In the genomic region with DNA sequence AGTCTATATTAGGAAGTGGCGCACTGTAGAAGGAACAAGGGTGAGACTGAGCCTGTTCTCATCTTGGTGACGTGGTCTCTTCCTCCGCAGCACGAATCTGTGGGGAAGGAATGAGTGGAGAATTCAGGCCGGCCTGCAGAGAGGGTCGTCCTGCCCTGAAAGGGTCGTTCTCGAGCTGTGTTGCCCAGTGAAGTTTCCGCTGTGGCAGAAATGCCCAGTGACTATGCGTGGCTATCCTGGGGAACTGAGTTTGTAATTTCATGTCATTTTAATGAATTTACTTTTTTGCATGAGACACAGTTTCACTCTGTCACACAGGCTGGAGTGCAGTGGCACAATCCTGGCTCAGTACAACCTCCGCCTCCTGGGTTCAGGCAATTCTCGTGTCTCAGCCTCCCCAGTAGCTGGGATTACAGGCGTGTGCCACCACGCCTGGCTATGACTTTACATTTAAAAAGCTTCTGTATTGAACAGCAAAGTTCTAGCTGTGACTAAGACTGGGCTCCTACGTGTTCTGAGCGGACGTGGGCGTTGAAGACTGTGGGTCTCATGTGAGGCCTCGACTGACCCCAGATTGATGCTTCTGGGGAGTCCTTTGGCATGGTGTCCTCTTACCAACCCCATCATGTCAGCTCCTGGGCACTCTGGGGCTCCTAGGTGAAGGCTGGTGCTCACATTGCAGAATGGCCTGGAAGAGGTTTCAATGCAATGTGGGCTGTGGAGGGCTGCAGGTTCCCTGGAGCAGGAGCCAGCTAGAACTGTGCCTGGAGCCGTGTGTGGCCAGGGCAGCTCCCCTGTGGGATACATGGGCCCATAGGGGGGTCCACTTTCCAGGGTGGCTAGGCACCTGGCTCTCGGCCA, we compare ENCODE assay signal across 9 cellular contexts. TPM values are rescaled to one million over a fixed set of nuclear protein-coding genes. Genes with fewer than 3 reads are reported as not detected.
DNase-seq lines count a peak whose midpoint lies in the region; ATAC-seq and TF ChIP-seq lines count a peak whose summit lies in the region.
"Had no signal": no experiment of that assay in that cellular context is flagged by ENCODE, and none has a peak within 500 bp of the region (broad histone marks: within the 10 kb centered on the region; RNA-seq: fewer than 3 reads in every experiment).

No MANE protein-coding gene starts in this region.

- peak overlapping the region; percentile 69 to 87 for H2BK12ac ChIP-seq in mesenchymal stem cell (ENCODE audit: low read length in 2 of 2)

- H2BK5ac ChIP-seq in mesenchymal stem cell (ENCODE audit: low read depth, low read length, poor library complexity, severe bottlenecking) = peak overlapping the region; percentile 11

- H3K27me3 Mint-ChIP-seq in activated CD4-positive, alpha-beta T cell treated with anti-CD3 and anti-CD28 coated beads, Interleukin-2, amount 10 ng/mL, durations not matched to agents 24 days and 14 days = no peaks in the 10 kb centered on the region
- H3K27me3 Mint-ChIP-seq: effector memory CD8-positive, alpha-beta T cell had no signal

- TF ChIP-seq CTCF in body of pancreas (IDR thresholded peaks at IDR 0.05) = no peak
- no peak for TF ChIP-seq CTCF in testis (IDR thresholded peaks at IDR 0.05)

- H3K4ac ChIP-seq in mesenchymal stem cell (ENCODE audit: low read depth in 1 of 2, low read length in 2 of 2) = peak overlapping the region; percentile 11 to 75

- H2BK120ac ChIP-seq in mesenchymal stem cell (ENCODE audit: low read depth, low read length) = peak overlapping the region; percentile 37

- peak overlapping the region; percentile 26 for H3K27ac Mint-ChIP-seq in activated CD4-positive, alpha-beta T cell treated with anti-CD3 and anti-CD28 coated beads, Interleukin-2, amount 10 ng/mL, durations not matched to agents 24 days and 14 days

- no peaks in the 10 kb centered on the region for H3K27me3 ChIP-seq in body of pancreas
- H3K27me3 ChIP-seq in mesenchymal stem cell (ENCODE audit: control insufficient read depth in 1 of 2, insufficient read depth in 1 of 2, low read length in 2 of 2) = no peaks in the 10 kb centered on the region
- H3K27me3 ChIP-seq in testis = no peaks in the 10 kb centered on the region

- H3K27ac ChIP-seq in body of pancreas (peak overlapping the region; percentile 96 to 99 (median 98)), mesenchymal stem cell (ENCODE audit: low read length, poor library complexity, severe bottlenecking) (peak overlapping the region; percentile 82), testis (peak overlapping the region; percentile 88 to 92)

- peak overlapping the region; percentile 94 for H3K9ac ChIP-seq in mesenchymal stem cell (ENCODE audit: low read length)

- no peaks in the 10 kb centered on the region for H3K9me3 Mint-ChIP-seq in activated CD4-positive, alpha-beta T cell treated with anti-CD3 and anti-CD28 coated beads, Interleukin-2, amount 10 ng/mL, durations not matched to agents 24 days and 14 days
- H3K9me3 Mint-ChIP-seq: effector memory CD8-positive, alpha-beta T cell had no signal

- 85 to 88% methylated on average over 19 to 21 of the region's 21 CpGs for WGBS in body of pancreas, 2 donors
- WGBS in mesenchymal stem cell = 93% methylated on average over 19 of the region's 21 CpGs
- 84 to 88% methylated on average over 17 to 21 of the region's 21 CpGs for WGBS in testis, 2 donors

- peaks cover 54% of the 10 kb centered on the region for H3K4me1 Mint-ChIP-seq in activated CD4-positive, alpha-beta T cell treated with anti-CD3 and anti-CD28 coated beads, Interleukin-2, amount 10 ng/mL, durations not matched to agents 24 days and 14 days

- ATAC-seq in body of pancreas (no peak), GM18907 (IDR thresholded peaks at IDR 0.05; ENCODE audit: unreplicated experiment) (no peak)

- H3K4me3 ChIP-seq in body of pancreas (no peak overlapping the region), mesenchymal stem cell (ENCODE audit: insufficient read depth in 1 of 2, low read depth in 1 of 2, low read length in 2 of 2) (peak overlapping the region in 1 of 2 experiments; percentile 82), testis (no peak overlapping the region)

- peak overlapping the region; percentile 8 for H2AK5ac ChIP-seq in mesenchymal stem cell (ENCODE audit: low read length, severe bottlenecking)

- H3K79me1 ChIP-seq in mesenchymal stem cell (replicated peaks; ENCODE audit: low read length, poor library complexity, severe bottlenecking) = peaks cover 22% of the 10 kb centered on the region

- DNase-seq in activated CD4-positive, alpha-beta T cell treated with anti-CD3 and anti-CD28 coated beads, Interleukin-2, amount 10 ng/mL, durations not matched to agents 24 days and 14 days = no peak
- DNase-seq in activated CD4-positive, alpha-beta T cell treated with anti-CD3 and anti-CD28 coated beads for 1 hour = no peak
- DNase-seq in body of pancreas = peak in 2 of 4 donors; percentile 15 to 36
- DNase-seq in mesenchymal stem cell = no peak
- no peak for DNase-seq in testis
- DNase-seq in HK-2 (ENCODE audit: unreplicated experiment) = no peak
- no peak for DNase-seq in NCI-H1092 (lab: John Stamatoyannopoulos, UW)
- DNase-seq: effector memory CD8-positive, alpha-beta T cell had no signal

- no peak overlapping the region for H3K23ac ChIP-seq in mesenchymal stem cell (ENCODE audit: low read length in 2 of 2)

- H4K91ac ChIP-seq in mesenchymal stem cell (ENCODE audit: low read length) = peak overlapping the region; percentile 81

- H3K4me3 Mint-ChIP-seq in activated CD4-positive, alpha-beta T cell treated with anti-CD3 and anti-CD28 coated beads, Interleukin-2, amount 10 ng/mL, durations not matched to agents 24 days and 14 days = no peak overlapping the region
- H3K4me3 Mint-ChIP-seq: effector memory CD8-positive, alpha-beta T cell had no signal

- no peak overlapping the region for H2BK15ac ChIP-seq in mesenchymal stem cell (ENCODE audit: low read depth, poor library complexity, severe bottlenecking)

- H4K8ac ChIP-seq in mesenchymal stem cell (ENCODE audit: low read length) = peak overlapping the region; percentile 59

- H3K18ac ChIP-seq in mesenchymal stem cell (ENCODE audit: low read depth in 1 of 2, low read length in 2 of 2) = peak overlapping the region; percentile 33 to 75

- intact Hi-C loops in activated CD4-positive, alpha-beta T cell treated with anti-CD3 and anti-CD28 coated beads, Interleukin-2, amount 10 ng/mL, durations not matched to agents 24 days and 14 days (cut with micrococcal nuclease) = no loop called here
- intact Hi-C loops in body of pancreas (cut with DNase I) (no loop called here), testis (cut with DNase I; ENCODE audit: low total_unique reads) (no loop called here)

- peaks cover 0 to 2% of the 10 kb centered on the region in 2 donors for H3K36me3 ChIP-seq in body of pancreas (replicated peaks in 1 of 2; ENCODE audit: insufficient read depth in 1 of 2, low read depth in 2 of 2)
- peaks cover 18 to 29% of the 10 kb centered on the region in 2 experiments for H3K36me3 ChIP-seq in mesenchymal stem cell (ENCODE audit: control insufficient read depth in 1 of 2, insufficient read depth in 2 of 2, low read depth in 1 of 2, low read length in 2 of 2)
- H3K36me3 ChIP-seq in testis (ENCODE audit: low read depth, missing control alignments) = no peaks in the 10 kb centered on the region

- H3K4me1 ChIP-seq in body of pancreas (peaks cover 80% of the 10 kb centered on the region), mesenchymal stem cell (ENCODE audit: control insufficient read depth, insufficient read depth, low read depth, low read length) (peaks cover 38% of the 10 kb centered on the region), testis (peaks cover 74% of the 10 kb centered on the region)

- H3K36me3 Mint-ChIP-seq in activated CD4-positive, alpha-beta T cell treated with anti-CD3 and anti-CD28 coated beads, Interleukin-2, amount 10 ng/mL, durations not matched to agents 24 days and 14 days (ENCODE audit: low read depth) = peaks cover 15% of the 10 kb centered on the region

- TF ChIP-seq POLR2A in body of pancreas (IDR thresholded peaks at IDR 0.05) (no peak), testis (IDR thresholded peaks at IDR 0.05) (no peak)

- peak overlapping the region; percentile 20 for H3K4me2 ChIP-seq in mesenchymal stem cell (ENCODE audit: low read length, poor library complexity, severe bottlenecking)

- H3K14ac ChIP-seq in mesenchymal stem cell (ENCODE audit: low read length in 2 of 2) = no peak overlapping the region

- no peak overlapping the region for H2AFZ ChIP-seq in mesenchymal stem cell (ENCODE audit: low read depth, low read length)

- H3K9me3 ChIP-seq in body of pancreas = no peaks in the 10 kb centered on the region
- no peaks in the 10 kb centered on the region for H3K9me3 ChIP-seq in mesenchymal stem cell (ENCODE audit: control insufficient read depth, low read length)
- no peaks in the 10 kb centered on the region for H3K9me3 ChIP-seq in testis

RNA-seq across cellular contexts. Expression of a gene that starts 29.4 kb away (rescaled TPM):
- total RNA-seq in activated CD4-positive, alpha-beta T cell treated with anti-CD3 and anti-CD28 coated beads, Interleukin-2, amount 10 ng/mL, durations not matched to agents 24 days and 14 days = 12.2 and 14.0 TPM in 2 replicates
- total RNA-seq in body of pancreas (10 to 100 TPM; 31.4 to 36.6 TPM), testis (10 to 100 TPM; 19.1 to 21.1 TPM)
- 6.8 TPM for polyA plus RNA-seq in mesenchymal stem cell (2013, experiment 1 of 2)
- 6.4 TPM for polyA plus RNA-seq in mesenchymal stem cell (2013, experiment 2 of 2)
- 15.0 TPM for polyA plus RNA-seq in testis (ENCODE audit: insufficient read depth, low read depth, low replicate concordance)

RNA-seq across cellular contexts. Expression of a gene that starts 30.1 kb away (rescaled TPM):
- total RNA-seq in activated CD4-positive, alpha-beta T cell treated with anti-CD3 and anti-CD28 coated beads, Interleukin-2, amount 10 ng/mL, durations not matched to agents 24 days and 14 days = 84.6 and 89.8 TPM in 2 replicates
- total RNA-seq in body of pancreas (100 to 1,000 TPM in 1 of 2 donors, 10 to 100 TPM in 1; 55.8 to 145 TPM), testis (10 to 100 TPM; 95.8 to 96.4 TPM)
- 31.2 TPM for polyA plus RNA-seq in mesenchymal stem cell (2013, experiment 1 of 2)
- 28.6 TPM for polyA plus RNA-seq in mesenchymal stem cell (2013, experiment 2 of 2)
- polyA plus RNA-seq in testis (ENCODE audit: insufficient read depth, low read depth, low replicate concordance) = 53.1 TPM

RNA-seq across cellular contexts. Expression of a gene that starts 30.3 kb away (rescaled TPM):
- total RNA-seq in activated CD4-positive, alpha-beta T cell treated with anti-CD3 and anti-CD28 coated beads, Interleukin-2, amount 10 ng/mL, durations not matched to agents 24 days and 14 days = 9.6 and 11.1 TPM in 2 replicates
- total RNA-seq in body of pancreas (1 to 10 TPM; 1.3 to 4.9 TPM), testis (10 to 100 TPM; 18.5 to 19.4 TPM)
- 6.5 TPM for polyA plus RNA-seq in mesenchymal stem cell (2013, experiment 1 of 2)
- 6.1 TPM for polyA plus RNA-seq in mesenchymal stem cell (2013, experiment 2 of 2)
- polyA plus RNA-seq in testis (ENCODE audit: insufficient read depth, low read depth, low replicate concordance) = 25.1 TPM

RNA-seq across cellular contexts. Expression of a gene that starts 51.9 kb away (rescaled TPM):
- total RNA-seq in activated CD4-positive, alpha-beta T cell treated with anti-CD3 and anti-CD28 coated beads, Interleukin-2, amount 10 ng/mL, durations not matched to agents 24 days and 14 days = not detected in 2 replicates
- 10 to 100 TPM in 1 of 2 donors, 1 to 10 TPM in 1; 4.9 to 24.6 TPM for total RNA-seq in body of pancreas
- polyA plus RNA-seq in mesenchymal stem cell (2013, experiment 1 of 2) = not detected
- polyA plus RNA-seq in mesenchymal stem cell (2013, experiment 2 of 2) = not detected
- not detected for total RNA-seq in testis
- polyA plus RNA-seq in testis (ENCODE audit: insufficient read depth, low read depth, low replicate concordance) = 2.2 TPM
